Comparison of ENCODE assay signal across 18 cellular contexts in genomic region chr3:36928220-36928619, GRCh38. TPM values are rescaled to one million over a fixed set of nuclear protein-coding genes. Genes with fewer than 3 reads are reported as not detected.
DNase-seq lines count a peak whose midpoint lies in the region; ATAC-seq and TF ChIP-seq lines count a peak whose summit lies in the region.
"Had no signal": no experiment of that assay in that cellular context is flagged by ENCODE, and none has a peak within 500 bp of the region (broad histone marks: within the 10 kb centered on the region; RNA-seq: fewer than 3 reads in every experiment).

No MANE protein-coding gene starts in this region.

- H3K4me3 ChIP-seq in cardiac muscle cell (no peak overlapping the region), left ventricle myocardium inferior (no peak overlapping the region), fibroblast of mammary gland (ENCODE audit: control insufficient read depth, low read depth, low read length) (no peak overlapping the region), esophagus squamous epithelium (no peak overlapping the region)
- H3K4me3 ChIP-seq: GM23248 had no signal

- H3K27ac ChIP-seq in cardiac muscle cell, result peak overlapping the region; percentile 88
- H3K27ac ChIP-seq in left ventricle myocardium inferior (replicated peaks), result no peak overlapping the region
- no peak overlapping the region for H3K27ac ChIP-seq in esophagus squamous epithelium
- H3K27ac ChIP-seq: 22Rv1, GM23248 had no signal

- WGBS in esophagus squamous epithelium, 2 donors, result 85% methylated on average over 1 of the region's 1 CpG

- no peak for TF ChIP-seq POLR2A in esophagus squamous epithelium (IDR thresholded peaks at IDR 0.05)

- H3K27me3 ChIP-seq in cardiac muscle cell, result no peaks in the 10 kb centered on the region
- H3K27me3 ChIP-seq in left ventricle myocardium inferior (ENCODE audit: low read depth), result no peaks in the 10 kb centered on the region
- no peaks in the 10 kb centered on the region for H3K27me3 ChIP-seq in esophagus squamous epithelium

- H3K27me3 Mint-ChIP-seq in stimulated activated naive B cell treated with anti-CD40 and anti-IgM and Interleukin-4, amounts not matched to agents 10 μg/mL and 1 μg/mL and 100 μg/mL, for 72 hours, result no peaks in the 10 kb centered on the region
- H3K27me3 Mint-ChIP-seq: CD4-positive, alpha-beta memory T cell had no signal

- DNase-seq in cardiac muscle cell (ENCODE audit: low read depth in 1 of 2, low spot score in 1 of 2), result no peak
- no peak for DNase-seq in left ventricle myocardium inferior
- DNase-seq in astrocyte of the hippocampus (ENCODE audit: low read depth, low spot score), result peak; percentile 31
- DNase-seq in fibroblast of mammary gland (ENCODE audit: low read depth), result peak; percentile 20
- DNase-seq in middle frontal gyrus (ENCODE audit: extremely low spot score, low spot score), result no peak
- DNase-seq in stimulated activated naive B cell treated with anti-CD40 and anti-IgM and Interleukin-4, amounts not matched to agents 10 μg/mL and 1 μg/mL and 100 μg/mL, for 72 hours, result no peak
- no peak for DNase-seq in esophagus squamous epithelium (lab: John Stamatoyannopoulos, UW)
- DNase-seq: C1 segment of cervical spinal cord; Calu3; CD4-positive, alpha-beta memory T cell; COR-L47; DMS53; DMS79 treated with DMSO at 0.1 percent for 48 hours; GM23248; H7; HCEC 1CT had no signal

- TF ChIP-seq CTCF in cardiac muscle cell (IDR thresholded peaks at IDR 0.05; ENCODE audit: low read depth, low read length), result no peak
- no peak for TF ChIP-seq CTCF in left ventricle myocardium inferior (IDR thresholded peaks at IDR 0.05; ENCODE audit: borderline replicate concordance)
- no peak for TF ChIP-seq CTCF in fibroblast of mammary gland (conservative IDR thresholded peaks at IDR 0.05; ENCODE audit: control insufficient read depth, insufficient read depth, low read depth, low read length)
- TF ChIP-seq CTCF in esophagus squamous epithelium (IDR thresholded peaks at IDR 0.05), result no peak

- H3K4me1 ChIP-seq in cardiac muscle cell (ENCODE audit: low read depth) (peaks cover 53% of the 10 kb centered on the region), left ventricle myocardium inferior (peaks cover 20% of the 10 kb centered on the region), esophagus squamous epithelium (no peaks in the 10 kb centered on the region)

- H3K36me3 ChIP-seq in cardiac muscle cell (no peaks in the 10 kb centered on the region), left ventricle myocardium inferior (no peaks in the 10 kb centered on the region), esophagus squamous epithelium (no peaks in the 10 kb centered on the region)

- no peak overlapping the region for H3K4me3 Mint-ChIP-seq in stimulated activated naive B cell treated with anti-CD40 and anti-IgM and Interleukin-4, amounts not matched to agents 10 μg/mL and 1 μg/mL and 100 μg/mL, for 72 hours
- H3K4me3 Mint-ChIP-seq: CD4-positive, alpha-beta memory T cell had no signal

- H3K36me3 Mint-ChIP-seq in stimulated activated naive B cell treated with anti-CD40 and anti-IgM and Interleukin-4, amounts not matched to agents 10 μg/mL and 1 μg/mL and 100 μg/mL, for 72 hours, result peaks cover 3 to 4% of the 10 kb centered on the region in 2 donors

- no peak overlapping the region for H3K27ac Mint-ChIP-seq in stimulated activated naive B cell treated with anti-CD40 and anti-IgM and Interleukin-4, amounts not matched to agents 10 μg/mL and 1 μg/mL and 100 μg/mL, for 72 hours
- H3K27ac Mint-ChIP-seq: CD4-positive, alpha-beta memory T cell had no signal

- intact Hi-C loops in left ventricle myocardium inferior (cut with micrococcal nuclease), result no loop called here
- intact Hi-C loops in esophagus squamous epithelium (cut with DNase I), result no loop called here

- peaks cover 22 to 35% of the 10 kb centered on the region in 2 donors for H3K4me1 Mint-ChIP-seq in stimulated activated naive B cell treated with anti-CD40 and anti-IgM and Interleukin-4, amounts not matched to agents 10 μg/mL and 1 μg/mL and 100 μg/mL, for 72 hours

- H3K9me3 Mint-ChIP-seq in stimulated activated naive B cell treated with anti-CD40 and anti-IgM and Interleukin-4, amounts not matched to agents 10 μg/mL and 1 μg/mL and 100 μg/mL, for 72 hours, result no peaks in the 10 kb centered on the region
- H3K9me3 Mint-ChIP-seq: CD4-positive, alpha-beta memory T cell had no signal

- ATAC-seq in HG02610 (IDR thresholded peaks at IDR 0.05; ENCODE audit: unreplicated experiment), result no peak
- no peak for ATAC-seq in stimulated activated naive B cell treated with anti-CD40 and anti-IgM and Interleukin-4, amounts not matched to agents 10 μg/mL and 1 μg/mL and 100 μg/mL, for 72 hours (replicated peaks)

- H3K9me3 ChIP-seq in cardiac muscle cell (ENCODE audit: low read depth) (no peaks in the 10 kb centered on the region), left ventricle myocardium inferior (replicated peaks) (no peaks in the 10 kb centered on the region), esophagus squamous epithelium (no peaks in the 10 kb centered on the region)

RNA-seq across cellular contexts. Expression of gene TRANK1, which starts 16.6 kb away (rescaled TPM):
- total RNA-seq in cardiac muscle cell (4.4 and 8.2 TPM in 2 replicates), left ventricle myocardium inferior (6.6 TPM), esophagus squamous epithelium (1 to 10 TPM; 1.8 to 6.3 (median 3.7) TPM)
- 1.9 and 4.4 TPM in 2 replicates for polyA plus RNA-seq in cardiac muscle cell

Comparison
In these comparisons a context has a peak if more than half of its experiments do, and no peak if none do; other contexts are left out.
1. DNase-seq: peak in astrocyte of the hippocampus (single experiment) and fibroblast of mammary gland (single experiment); none in cardiac muscle cell (0 of 2), left ventricle myocardium inferior (single experiment), middle frontal gyrus (single experiment), stimulated activated naive B cell treated with anti-CD40 and anti-IgM and Interleukin-4, amounts not matched to agents 10 μg/mL and 1 μg/mL and 100 μg/mL, for 72 hours (single experiment) and esophagus squamous epithelium (single experiment).